ENCODE assay signal across 17 cellular contexts in genomic region chr3:188607810-188608209, GRCh38.
"Had no signal": no experiment of that assay in that cellular context is flagged by ENCODE, and none has a peak within 500 bp of the region (broad histone marks: within the 10 kb centered on the region; RNA-seq: fewer than 3 reads in every experiment).

No MANE protein-coding gene starts in this region.

- ATAC-seq: activated naive CD8-positive, alpha-beta T cell treated with anti-CD3 and anti-CD28 coated beads, Interleukin-2, amount 50 U/mL, for 24 hours; gastroesophageal sphincter; stimulated activated naive CD8-positive, alpha-beta T cell treated with anti-CD3 and anti-CD28 coated beads, Interleukin-15, amount 100 ng/mL, for 72 hours had no signal

- H3K27me3 ChIP-seq: gastroesophageal sphincter, hepatocyte, testis had no signal

- FAIRE-seq: kidney had no signal

- H3K9me3 ChIP-seq: gastroesophageal sphincter, testis had no signal

- H3K4me2 ChIP-seq: hepatocyte had no signal

- DNase-seq: activated CD4-positive, alpha-beta T cell treated with anti-CD3 and anti-CD28 coated beads for 1 hour; activated CD4-positive, alpha-beta T cell treated with anti-CD3 and anti-CD28 coated beads, Interleukin-2, amount 50 U/mL, for 48 hours; activated CD8-positive, alpha-beta memory T cell treated with anti-CD3 and anti-CD28 coated beads, Interleukin-2, amount 50 U/mL, for 4 hours; activated naive CD4-positive, alpha-beta T cell; activated naive CD8-positive, alpha-beta T cell treated with anti-CD3 and anti-CD28 coated beads, Interleukin-2, amount 50 U/mL, for 24 hours; cortex of kidney; effector CD8-positive, alpha-beta T cell; kidney; left ventricle myocardium inferior; stimulated activated CD4-positive, alpha-beta T cell treated with anti-CD3 and anti-CD28 coated beads, Interleukin-4, amount 100 ng/mL, for 1 hour; stimulated activated CD8-positive, alpha-beta memory T cell treated with anti-CD3 and anti-CD28 coated beads, Interleukin-4, amount 100 ng/mL, for 48 hours; stimulated activated naive CD8-positive, alpha-beta T cell treated with anti-CD3 and anti-CD28 coated beads, Interleukin-15, amount 100 ng/mL, for 72 hours; testis had no signal

- H2AFZ ChIP-seq: hepatocyte had no signal

- H3K4me3 ChIP-seq: gastroesophageal sphincter, hepatocyte, left ventricle myocardium inferior, testis had no signal

- H3K4me3 Mint-ChIP-seq: activated naive CD8-positive, alpha-beta T cell treated with anti-CD3 and anti-CD28 coated beads, Interleukin-2, amount 50 U/mL, for 24 hours; memory B cell; nephron; stimulated activated naive CD8-positive, alpha-beta T cell treated with anti-CD3 and anti-CD28 coated beads, Interleukin-15, amount 100 ng/mL, for 72 hours had no signal

- H3K4me1 Mint-ChIP-seq: nephron had no signal

- H3K27me3 Mint-ChIP-seq: activated naive CD8-positive, alpha-beta T cell treated with anti-CD3 and anti-CD28 coated beads, Interleukin-2, amount 50 U/mL, for 24 hours; memory B cell; stimulated activated naive CD8-positive, alpha-beta T cell treated with anti-CD3 and anti-CD28 coated beads, Interleukin-15, amount 100 ng/mL, for 72 hours had no signal

- H3K27ac ChIP-seq: hepatocyte, left ventricle myocardium inferior, testis had no signal

- H3K27ac Mint-ChIP-seq: activated naive CD8-positive, alpha-beta T cell treated with anti-CD3 and anti-CD28 coated beads, Interleukin-2, amount 50 U/mL, for 24 hours; nephron; stimulated activated naive CD8-positive, alpha-beta T cell treated with anti-CD3 and anti-CD28 coated beads, Interleukin-15, amount 100 ng/mL, for 72 hours had no signal
